ENCODE assay signal across 15 cellular contexts in the genomic region with DNA sequence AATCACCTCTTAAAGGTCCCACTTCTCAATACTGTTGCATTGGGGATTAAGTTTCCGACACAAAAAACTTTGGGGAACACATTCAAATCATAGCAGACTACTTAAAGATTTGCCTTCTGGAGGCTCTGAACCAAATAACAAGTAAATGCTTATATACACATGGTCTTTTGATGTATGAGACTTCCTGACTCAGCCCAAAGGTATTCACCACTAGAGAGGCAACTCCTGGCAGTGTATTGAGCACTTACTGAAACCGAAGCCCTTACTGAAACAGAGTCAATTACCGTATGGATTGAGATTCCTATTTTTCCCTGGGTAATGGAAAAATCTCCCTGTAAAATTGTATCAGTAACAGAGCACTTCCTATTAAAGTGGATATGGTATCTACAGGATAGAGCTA. TPM values are rescaled to one million over a fixed set of nuclear protein-coding genes. Genes with fewer than 3 reads are reported as not detected.
DNase-seq lines count a peak whose midpoint lies in the region; ATAC-seq, FAIRE-seq and TF ChIP-seq lines count a peak whose summit lies in the region.
"Had no signal": no experiment of that assay in that cellular context is flagged by ENCODE, and none has a peak within 500 bp of the region (broad histone marks: within the 10 kb centered on the region; RNA-seq: fewer than 3 reads in every experiment).

No MANE protein-coding gene starts in this region.

- peak; percentile 24 for FAIRE-seq in endothelial cell of umbilical vein (lab: Jason Lieb, UNC)

- H2AFZ ChIP-seq in endothelial cell of umbilical vein (ENCODE audit: low read depth, low read length) (no peak overlapping the region), osteoblast (ENCODE audit: low read length) (no peak overlapping the region), hepatocyte (no peak overlapping the region)

- H3K36me3 ChIP-seq in endothelial cell of umbilical vein (ENCODE audit: control insufficient read depth in 2 of 2, extremely low read depth in 1 of 2, insufficient read depth in 2 of 2, low read length in 2 of 2) (no peaks in the 10 kb centered on the region), osteoblast (ENCODE audit: insufficient read depth, low read length) (no peaks in the 10 kb centered on the region), hepatocyte (replicated peaks; ENCODE audit: insufficient read depth, low read depth) (no peaks in the 10 kb centered on the region)

- intact Hi-C loops in endothelial cell of umbilical vein (cut with micrococcal nuclease), result no loop called here

- H3K4me1 ChIP-seq in endothelial cell of umbilical vein (ENCODE audit: control insufficient read depth, extremely low read depth, insufficient read depth, low read length) (no peaks in the 10 kb centered on the region), osteoblast (ENCODE audit: insufficient read depth, low read length) (no peaks in the 10 kb centered on the region), hepatocyte (ENCODE audit: insufficient read depth) (no peaks in the 10 kb centered on the region)

- DNase-seq in Daoy (ENCODE audit: low read depth) (peak; percentile 56), NCI-H226 (peak; percentile 50), endothelial cell of umbilical vein (ENCODE audit: low read depth, low spot score) (no peak), osteoblast (ENCODE audit: insufficient read length, low spot score, missing footprints) (peak; percentile 49), hepatocyte (ENCODE audit: low spot score) (no peak), T-helper 2 cell (no peak)
- DNase-seq: activated CD4-positive, alpha-beta T cell treated with anti-CD3 and anti-CD28 coated beads, Interleukin-2, amount 50 U/mL, for 1 hour; erythroblast; stimulated activated CD4-positive, alpha-beta T cell treated with anti-CD3 and anti-CD28 coated beads, Interleukin-4, amount 100 ng/mL, for 1 hour; stimulated activated naive CD4-positive, alpha-beta T cell treated with Interleukin-2 at 50 U/mL for 16 hours had no signal

- H4K20me1 ChIP-seq in endothelial cell of umbilical vein (replicated peaks; ENCODE audit: control insufficient read depth, extremely low read depth, insufficient read depth, low read length), result no peaks in the 10 kb centered on the region
- H4K20me1 ChIP-seq in osteoblast (ENCODE audit: insufficient read depth, low read length), result no peaks in the 10 kb centered on the region
- no peaks in the 10 kb centered on the region for H4K20me1 ChIP-seq in hepatocyte (ENCODE audit: insufficient read depth, poor library complexity, severe bottlenecking)

- no peak overlapping the region for H3K9ac ChIP-seq in endothelial cell of umbilical vein (replicated peaks; ENCODE audit: extremely low read depth, insufficient read depth, low read length)

- dilution Hi-C loops in endothelial cell of umbilical vein (cut with MboI; ENCODE audit: extremely low pct_ligation_motif_present, low sequenced_read_pairs), result no loop called here

- H3K27me3 ChIP-seq in endothelial cell of umbilical vein (ENCODE audit: control insufficient read depth in 2 of 2, insufficient read depth in 2 of 2, low read length in 2 of 2) (no peaks in the 10 kb centered on the region), osteoblast (ENCODE audit: insufficient read depth, low read length) (peaks cover 4% of the 10 kb centered on the region), hepatocyte (no peaks in the 10 kb centered on the region)

- ATAC-seq in GM21576 (IDR thresholded peaks at IDR 0.05; ENCODE audit: unreplicated experiment) (no peak), GM19023 (IDR thresholded peaks at IDR 0.05; ENCODE audit: unreplicated experiment) (no peak)

- POLR2A ChIA-PET in endothelial cell of umbilical vein (lab: Charles Lee), result no interaction called here

- TF ChIP-seq CTCF in endothelial cell of umbilical vein (IDR thresholded peaks at IDR 0.05; ENCODE audit: extremely low read depth in 1 of 2, insufficient read depth in 1 of 2, low read depth in 1 of 2, low read length in 2 of 2) (no peak), osteoblast (IDR thresholded peaks at IDR 0.05; ENCODE audit: extremely low read depth, low read depth, low read length) (no peak), hepatocyte (IDR thresholded peaks at IDR 0.05; ENCODE audit: poor library complexity) (no peak)

- H3K79me2 ChIP-seq in endothelial cell of umbilical vein (ENCODE audit: control insufficient read depth, insufficient read depth, low read length) (no peaks in the 10 kb centered on the region), osteoblast (ENCODE audit: insufficient read depth, low read length) (no peaks in the 10 kb centered on the region), hepatocyte (no peaks in the 10 kb centered on the region)

- no peak for TF ChIP-seq POLR2A in endothelial cell of umbilical vein (IDR thresholded peaks at IDR 0.05; ENCODE audit: low read depth, low read length)

- no peak overlapping the region for H3K4me3 ChIP-seq in endothelial cell of umbilical vein (replicated peaks in 1 of 3; ENCODE audit: insufficient read depth in 1 of 3, low read depth in 1 of 3, low read length in 3 of 3)
- H3K4me3 ChIP-seq in osteoblast (ENCODE audit: insufficient read depth, low read length), result no peak overlapping the region
- no peak overlapping the region for H3K4me3 ChIP-seq in hepatocyte

- no TSS peak for BruUV-seq in endothelial cell of umbilical vein (replicated peaks; lab: Mats Ljungman, UMichigan)

- WGBS in hepatocyte (ENCODE audit: low lambda C conversion rate, missing lambda C conversion rate), result 35% methylated on average over 3 of the region's 3 CpGs

- H3K9me1 ChIP-seq in endothelial cell of umbilical vein (replicated peaks; ENCODE audit: control insufficient read depth, extremely low read depth, insufficient read depth, low read length), result no peaks in the 10 kb centered on the region

- CTCF ChIA-PET in endothelial cell of umbilical vein (lab: Charles Lee), result no interaction called here

- H3K9me3 ChIP-seq in endothelial cell of umbilical vein (replicated peaks; ENCODE audit: control insufficient read depth, insufficient read depth, low read length) (no peaks in the 10 kb centered on the region), osteoblast (ENCODE audit: low read depth, low read length) (no peaks in the 10 kb centered on the region), hepatocyte (ENCODE audit: low read depth) (no peaks in the 10 kb centered on the region)

- H3K27ac ChIP-seq in endothelial cell of umbilical vein (ENCODE audit: insufficient read depth, low read depth, low read length) (no peak overlapping the region), osteoblast (ENCODE audit: low read depth, low read length) (no peak overlapping the region), hepatocyte (no peak overlapping the region)

- H3K4me2 ChIP-seq in endothelial cell of umbilical vein (ENCODE audit: insufficient read depth, low read length), result no peak overlapping the region
- no peak overlapping the region for H3K4me2 ChIP-seq in osteoblast (ENCODE audit: insufficient read depth, low read length)
- H3K4me2 ChIP-seq in hepatocyte, result no peak overlapping the region

- H3K9me2 ChIP-seq in hepatocyte (replicated peaks; ENCODE audit: insufficient read depth), result no peaks in the 10 kb centered on the region

TF ChIP-seq in endothelial cell of umbilical vein, 7 proteins besides CTCF, POLR2A, EP300 and RAD21:
- TF ChIP-seq MYC (IDR thresholded peaks at IDR 0.05; ENCODE audit: low read depth, low read length) (no peak), POLR2AphosphoS5 (IDR thresholded peaks at IDR 0.05; ENCODE audit: insufficient read depth, low read depth, low read length) (no peak), JUN (IDR thresholded peaks at IDR 0.05; ENCODE audit: borderline replicate concordance, insufficient read depth, insufficient read length, low read depth) (no peak), EZH2 (IDR thresholded peaks at IDR 0.05; ENCODE audit: borderline replicate concordance, low read depth, low read length, severe bottlenecking) (no peak)

RNA-seq across cellular contexts. Expression of a gene that starts 45.4 kb away (rescaled TPM):
- not detected in 2 replicates for total RNA-seq in Daoy (2014; rRNA removed; shearing (Covaris generic))
- total RNA-seq in endothelial cell of umbilical vein, result not detected in 2 replicates
- not detected in 2 replicates for polyA plus RNA-seq in endothelial cell of umbilical vein
- polyA plus RNA-seq in endothelial cell of umbilical vein (2011; cell fraction: cytosol; rRNA removed), result not detected in 2 replicates
- polyA plus RNA-seq in endothelial cell of umbilical vein (2011; cell fraction: nucleus; rRNA removed), result not detected in 2 replicates
- polyA plus RNA-seq in endothelial cell of umbilical vein (2012), result not detected in 2 replicates
- not detected in 2 replicates for polyA minus RNA-seq in endothelial cell of umbilical vein
- polyA minus RNA-seq in endothelial cell of umbilical vein (2011; cell fraction: cytosol; rRNA and poly(A)+ RNA removed), result not detected
- not detected in 2 replicates for polyA minus RNA-seq in endothelial cell of umbilical vein (2011; cell fraction: nucleus; rRNA and poly(A)+ RNA removed)
- not detected in 2 replicates for total RNA-seq in osteoblast
- not detected in 2 replicates for total RNA-seq in hepatocyte
- polyA plus RNA-seq in hepatocyte, result not detected in 2 replicates
- total RNA-seq: activated T-helper 2 cell treated with anti-CD3 and anti-CD28 coated beads, Interferon-gamma antibody, Interleukin-2, Interleukin-4, amounts not matched to agents 10 μg/mL and 5 μg/mL and 100 μg/mL, durations not matched to agents 14 hours and 24 hours and 36 hours; progenitor cell of endocrine pancreas; T-helper 1 cell treated with Interleukin-12 subunit alpha and Interleukin-12 subunit beta and Interleukin-4 antibody, amounts not matched to agents 30 ng/mL and 1 ng/mL, for 36 hours had no signal

Comparison
In these comparisons a context has a peak if more than half of its experiments do, and no peak if none do; other contexts are left out.
1. DNase-seq: peak in Daoy (single experiment), NCI-H226 (single experiment) and osteoblast (single experiment); none in endothelial cell of umbilical vein (single experiment), hepatocyte (single experiment) and T-helper 2 cell (0 of 5).